27 cellular contexts compared by ENCODE assay signal in the genomic region with DNA sequence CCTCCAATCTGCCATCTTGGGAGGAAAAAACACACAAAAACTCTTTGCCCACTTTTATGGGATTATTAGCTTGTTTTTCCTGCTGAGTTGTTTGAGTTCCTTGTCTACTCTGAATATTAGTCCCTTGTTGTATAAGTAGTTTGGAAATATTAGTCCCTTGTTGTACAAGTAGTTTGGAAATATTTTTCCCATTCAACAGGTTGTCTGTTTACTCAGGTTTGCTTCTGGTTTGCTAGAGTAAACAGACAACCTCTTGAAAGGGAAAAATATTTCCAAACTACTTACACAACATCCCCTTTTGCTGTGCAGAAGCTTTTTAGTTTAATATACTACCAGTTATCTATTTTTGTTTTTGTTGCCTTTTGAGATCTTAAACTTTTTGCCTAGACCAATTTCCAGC.
"Had no signal": no experiment of that assay in that cellular context is flagged by ENCODE, and none has a peak within 500 bp of the region (broad histone marks: within the 10 kb centered on the region; RNA-seq: fewer than 3 reads in every experiment).

No MANE protein-coding gene starts in this region.

- H3K79me2 ChIP-seq: hepatocyte, parathyroid adenoma had no signal

- H3K27ac ChIP-seq: epithelial cell of prostate, gastrocnemius medialis, heart left ventricle, hepatocyte, neutrophil, parathyroid adenoma, suprapubic skin, transverse colon had no signal

- H3K27me3 ChIP-seq: gastrocnemius medialis, heart left ventricle, hepatocyte, neutrophil, suprapubic skin, transverse colon had no signal

- H3K4me2 ChIP-seq: hepatocyte, smooth muscle cell had no signal

- H3K36me3 ChIP-seq: gastrocnemius medialis, heart left ventricle, neutrophil, suprapubic skin, transverse colon had no signal

- DNase-seq: cortex of kidney; effector CD8-positive, alpha-beta T cell; endodermal cell; foreskin fibroblast; gastrocnemius medialis; heart left ventricle; kidney; mammary epithelial cell; mesendoderm; midbrain; stimulated activated CD4-positive, alpha-beta T cell treated with anti-CD3 and anti-CD28 coated beads, Interleukin-12 subunit alpha, Interleukin-12 subunit beta, amount 100 ng/mL, for 4 hours; stimulated activated CD4-positive, alpha-beta T cell treated with anti-CD3 and anti-CD28 coated beads, Interleukin-1b, Interleukin-23, amount 100 ng/mL, for 48 hours; stimulated activated CD4-positive, alpha-beta T cell treated with anti-CD3 and anti-CD28 coated beads, Interleukin-4, amount 100 ng/mL, for 1 hour; stimulated activated CD8-positive, alpha-beta memory T cell treated with anti-CD3 and anti-CD28 coated beads, Interleukin-4, amount 100 ng/mL, for 48 hours; stimulated activated naive CD4-positive, alpha-beta T cell; stimulated activated naive CD8-positive, alpha-beta T cell treated with anti-CD3 and anti-CD28 coated beads, Interleukin-15, amount 100 ng/mL, for 72 hours; transverse colon had no signal

- H3K9ac ChIP-seq: parathyroid adenoma had no signal

- H3K9me3 ChIP-seq: gastrocnemius medialis, neutrophil, transverse colon had no signal

- FAIRE-seq: kidney had no signal

- H2AFZ ChIP-seq: hepatocyte, parathyroid adenoma had no signal

- H3K4me3 ChIP-seq: gastrocnemius medialis, heart left ventricle, hepatocyte, smooth muscle cell, suprapubic skin, transverse colon had no signal

- H3K4me1 ChIP-seq: gastrocnemius medialis, parathyroid adenoma, suprapubic skin, transverse colon had no signal

- ATAC-seq: esophagus mucosa; gastrocnemius medialis; heart left ventricle; left lobe of liver; naive thymus-derived CD8-positive, alpha-beta T cell; sciatic nerve; stimulated activated naive CD8-positive, alpha-beta T cell treated with anti-CD3 and anti-CD28 coated beads, Interleukin-15, amount 100 ng/mL, for 72 hours had no signal
